Comparison of ENCODE assay signal across 10 cellular contexts in the genomic region with DNA sequence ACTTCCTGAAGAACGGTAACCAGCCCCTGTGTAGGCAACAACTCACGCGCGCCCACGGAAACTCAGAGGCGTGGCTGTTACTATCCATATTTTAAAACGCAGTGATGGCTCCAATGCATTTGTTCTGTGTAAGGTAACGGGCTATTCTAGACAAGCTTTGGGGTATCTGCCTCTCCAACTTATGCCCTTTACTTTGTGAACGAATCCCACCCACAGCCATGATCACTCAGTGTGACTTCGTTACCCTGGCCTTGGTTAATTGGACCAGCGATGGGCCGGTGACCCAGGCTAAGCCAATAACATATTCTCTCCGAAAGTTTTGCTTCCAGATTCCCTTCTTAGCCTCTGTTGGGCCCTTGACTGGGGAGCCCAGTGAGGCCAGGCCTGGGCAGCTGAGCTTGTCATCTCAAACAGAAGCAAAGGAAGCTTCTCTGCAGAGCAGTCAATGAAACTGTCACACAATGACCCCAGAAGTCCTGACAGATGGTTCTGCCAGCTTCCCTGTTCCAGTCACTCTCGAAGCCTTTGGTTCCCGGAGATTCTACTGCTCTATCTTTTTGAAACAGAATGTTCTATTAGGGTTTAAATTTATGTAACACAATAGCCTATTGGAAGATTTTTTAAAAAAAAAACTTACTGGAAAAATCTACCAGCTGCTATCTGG. TPM values are rescaled to one million over a fixed set of nuclear protein-coding genes. Genes with fewer than 3 reads are reported as not detected.
DNase-seq lines count a peak whose midpoint lies in the region; ATAC-seq and TF ChIP-seq lines count a peak whose summit lies in the region.
"Had no signal": no experiment of that assay in that cellular context is flagged by ENCODE, and none has a peak within 500 bp of the region (broad histone marks: within the 10 kb centered on the region; RNA-seq: fewer than 3 reads in every experiment).

No MANE protein-coding gene starts in this region.

- peak overlapping the region; percentile 90 for H2AK9ac ChIP-seq in IMR-90 (replicated peaks; ENCODE audit: low read depth, low read length, poor library complexity)

- peak overlapping the region; percentile 74 for H3K27ac ChIP-seq in IMR-90 (ENCODE audit: insufficient read depth, low read length)
- H3K27ac ChIP-seq in caudate nucleus (ENCODE audit: low read depth, low read length): peak overlapping the region; percentile 72
- H3K27ac ChIP-seq in lower lobe of right lung: peak overlapping the region; percentile 85
- H3K27ac ChIP-seq: KMS-11 had no signal

- peak overlapping the region; percentile 95 for H3K4ac ChIP-seq in IMR-90 (ENCODE audit: low read depth, low read length)

- no peaks in the 10 kb centered on the region for H3K36me3 Mint-ChIP-seq in stimulated activated naive B cell treated with anti-CD40 and anti-IgM and Interleukin-4, amounts not matched to agents 10 μg/mL and 1 μg/mL and 100 μg/mL, for 72 hours
- H3K36me3 Mint-ChIP-seq in activated CD8-positive, alpha-beta T cell treated with anti-CD3 and anti-CD28 coated beads, Interleukin-2, amount 10 ng/mL, durations not matched to agents 7 days and 5 days (ENCODE audit: low read depth): no peaks in the 10 kb centered on the region
- no peaks in the 10 kb centered on the region for H3K36me3 Mint-ChIP-seq in activated CD4-positive, alpha-beta T cell treated with anti-CD3 and anti-CD28 coated beads for 36 hours (ENCODE audit: low read depth)

- H4K91ac ChIP-seq in IMR-90 (ENCODE audit: insufficient read depth, low read depth, low read length): peak overlapping the region; percentile 84

- no peak for TF ChIP-seq RAD21 in IMR-90 (IDR thresholded peaks at IDR 0.05; ENCODE audit: low read length)

- H3K4me3 ChIP-seq in IMR-90 (ENCODE audit: insufficient read depth, low read depth, low read length) (no peak overlapping the region), lower lobe of right lung (peak overlapping the region; percentile 9)

- H3K4me1 ChIP-seq in IMR-90 (ENCODE audit: control insufficient read depth, insufficient read depth, low read length) (peaks cover 40% of the 10 kb centered on the region), lower lobe of right lung (peaks cover 52% of the 10 kb centered on the region)

- peak overlapping the region; percentile 90 for H4K5ac ChIP-seq in IMR-90 (ENCODE audit: low read depth, low read length)

- no peaks in the 10 kb centered on the region for H3K36me3 ChIP-seq in IMR-90 (ENCODE audit: control insufficient read depth, insufficient read depth, low read length)
- no peaks in the 10 kb centered on the region for H3K36me3 ChIP-seq in lower lobe of right lung

- ATAC-seq in IMR-90 (ENCODE audit: low read depth) (no peak), lower lobe of right lung (peak; percentile 4 to 28)
- no peak for ATAC-seq in stimulated activated naive B cell treated with anti-CD40 and anti-IgM and Interleukin-4, amounts not matched to agents 10 μg/mL and 1 μg/mL and 100 μg/mL, for 72 hours (replicated peaks)
- ATAC-seq in activated CD8-positive, alpha-beta T cell treated with anti-CD3 and anti-CD28 coated beads, Interleukin-2, amount 10 ng/mL, durations not matched to agents 7 days and 5 days: no peak
- ATAC-seq in activated CD4-positive, alpha-beta T cell treated with anti-CD3 and anti-CD28 coated beads for 36 hours: no peak

- H2BK5ac ChIP-seq in IMR-90 (ENCODE audit: low read depth, low read length, poor library complexity, severe bottlenecking): peak overlapping the region; percentile 86

- peak overlapping the region; percentile 26; the same call in 1 of the 2 replicates for H3K9ac ChIP-seq in IMR-90 (ENCODE audit: low read depth, low read length)
- H3K9ac ChIP-seq: KMS-11 had no signal

- DNase-seq in IMR-90: no peak
- peak in 1 of 61 donors; percentile 33 for DNase-seq in caudate nucleus (lab: John Stamatoyannopoulos, UW)
- no peak for DNase-seq in lower lobe of right lung
- DNase-seq in stimulated activated naive B cell treated with anti-CD40 and anti-IgM and Interleukin-4, amounts not matched to agents 10 μg/mL and 1 μg/mL and 100 μg/mL, for 72 hours: no peak
- DNase-seq in activated CD8-positive, alpha-beta T cell treated with anti-CD3 and anti-CD28 coated beads, Interleukin-2, amount 10 ng/mL, durations not matched to agents 7 days and 5 days: no peak
- no peak for DNase-seq in activated CD4-positive, alpha-beta T cell treated with anti-CD3 and anti-CD28 coated beads for 36 hours
- no peak for DNase-seq in NCI-H187 treated with DMSO at 0.1 percent for 48 hours (lab: John Stamatoyannopoulos, UW)
- DNase-seq in stimulated activated naive CD4-positive, alpha-beta T cell (lab: John Stamatoyannopoulos, UW): no peak

- in situ Hi-C loops in IMR-90 (cut with MboI; ENCODE audit: low sequenced_read_pairs): no loop called here

- dilution Hi-C loops in IMR-90 (cut with HindIII; ENCODE audit: low sequenced_read_pairs, unreplicated experiment): no loop called here

- no peak overlapping the region for H3K4me3 Mint-ChIP-seq in stimulated activated naive B cell treated with anti-CD40 and anti-IgM and Interleukin-4, amounts not matched to agents 10 μg/mL and 1 μg/mL and 100 μg/mL, for 72 hours
- no peak overlapping the region for H3K4me3 Mint-ChIP-seq in activated CD8-positive, alpha-beta T cell treated with anti-CD3 and anti-CD28 coated beads, Interleukin-2, amount 10 ng/mL, durations not matched to agents 7 days and 5 days
- H3K4me3 Mint-ChIP-seq in activated CD4-positive, alpha-beta T cell treated with anti-CD3 and anti-CD28 coated beads for 36 hours: no peak overlapping the region
- H3K4me3 Mint-ChIP-seq: dendritic cell treated with granulocyte-macrophage colony-stimulating factor and Interleukin-4, amounts not matched to agents 40 ng/mL and 50 ng/mL, for 4 days had no signal

- no TSS peak for BruUV-seq in IMR-90 (replicated peaks; lab: Mats Ljungman, UMichigan)

- H3K56ac ChIP-seq in IMR-90 (ENCODE audit: extremely low read depth, insufficient read depth, low read length): peak overlapping the region; percentile 56

- H2AK5ac ChIP-seq in IMR-90 (ENCODE audit: low read depth, low read length): peak overlapping the region; percentile 95

- H3K14ac ChIP-seq in IMR-90 (replicated peaks; ENCODE audit: low read depth, low read length): peak overlapping the region; percentile 89

- peak overlapping the region; percentile 73 for H3K27ac Mint-ChIP-seq in stimulated activated naive B cell treated with anti-CD40 and anti-IgM and Interleukin-4, amounts not matched to agents 10 μg/mL and 1 μg/mL and 100 μg/mL, for 72 hours
- H3K27ac Mint-ChIP-seq in activated CD8-positive, alpha-beta T cell treated with anti-CD3 and anti-CD28 coated beads, Interleukin-2, amount 10 ng/mL, durations not matched to agents 7 days and 5 days: no peak overlapping the region
- H3K27ac Mint-ChIP-seq in activated CD4-positive, alpha-beta T cell treated with anti-CD3 and anti-CD28 coated beads for 36 hours: no peak overlapping the region
- H3K27ac Mint-ChIP-seq: dendritic cell treated with granulocyte-macrophage colony-stimulating factor and Interleukin-4, amounts not matched to agents 40 ng/mL and 50 ng/mL, for 4 days had no signal

- H3K27me3 ChIP-seq in IMR-90 (ENCODE audit: control insufficient read depth, insufficient read depth, low read length) (no peaks in the 10 kb centered on the region), lower lobe of right lung (ENCODE audit: low read depth) (no peaks in the 10 kb centered on the region)

- CTCF ChIA-PET in IMR-90 (lab: Yijun Ruan, JAX): interaction anchor here (1.1 to 1.2 kb wide), 4 partner anchors 15 to 242 kb away, joined by 3 to 4 read pairs (median 4); a partner anchor contains a TSS
- CTCF ChIA-PET in activated CD8-positive, alpha-beta T cell treated with anti-CD3 and anti-CD28 coated beads, Interleukin-2, amount 10 ng/mL, durations not matched to agents 7 days and 5 days (lab: Charles Lee): no interaction called here
- CTCF ChIA-PET in activated CD4-positive, alpha-beta T cell treated with anti-CD3 and anti-CD28 coated beads for 36 hours (lab: Charles Lee): interaction anchor here (0.7 to 1.7 kb wide), 3 partner anchors 9 to 14 kb away, joined by 3 to 4 read pairs (median 3); no protein-coding TSS in a partner anchor

- H3K9me3 Mint-ChIP-seq in stimulated activated naive B cell treated with anti-CD40 and anti-IgM and Interleukin-4, amounts not matched to agents 10 μg/mL and 1 μg/mL and 100 μg/mL, for 72 hours: no peaks in the 10 kb centered on the region
- no peaks in the 10 kb centered on the region for H3K9me3 Mint-ChIP-seq in activated CD8-positive, alpha-beta T cell treated with anti-CD3 and anti-CD28 coated beads, Interleukin-2, amount 10 ng/mL, durations not matched to agents 7 days and 5 days (ENCODE audit: insufficient read depth)
- no peaks in the 10 kb centered on the region for H3K9me3 Mint-ChIP-seq in activated CD4-positive, alpha-beta T cell treated with anti-CD3 and anti-CD28 coated beads for 36 hours (ENCODE audit: low read depth)
- H3K9me3 Mint-ChIP-seq: dendritic cell treated with granulocyte-macrophage colony-stimulating factor and Interleukin-4, amounts not matched to agents 40 ng/mL and 50 ng/mL, for 4 days had no signal

- intact Hi-C loops in IMR-90 (cut with micrococcal nuclease): loop anchor here (2.0 kb wide), 1 partner anchor 32 kb away; no protein-coding TSS in a partner anchor
- intact Hi-C loops in lower lobe of right lung (cut with DNase I): no loop called here
- intact Hi-C loops in activated CD4-positive, alpha-beta T cell treated with anti-CD3 and anti-CD28 coated beads for 36 hours (cut with DNase I, micrococcal nuclease): no loop called here

- peak overlapping the region; percentile 30 to 88 for H4K8ac ChIP-seq in IMR-90 (ENCODE audit: low read depth in 2 of 2, low read length in 2 of 2)

- H3K4me1 Mint-ChIP-seq in stimulated activated naive B cell treated with anti-CD40 and anti-IgM and Interleukin-4, amounts not matched to agents 10 μg/mL and 1 μg/mL and 100 μg/mL, for 72 hours: peaks cover 27 to 48% of the 10 kb centered on the region in 2 donors
- no peaks in the 10 kb centered on the region for H3K4me1 Mint-ChIP-seq in activated CD8-positive, alpha-beta T cell treated with anti-CD3 and anti-CD28 coated beads, Interleukin-2, amount 10 ng/mL, durations not matched to agents 7 days and 5 days (ENCODE audit: low read depth)
- no peaks in the 10 kb centered on the region for H3K4me1 Mint-ChIP-seq in activated CD4-positive, alpha-beta T cell treated with anti-CD3 and anti-CD28 coated beads for 36 hours

- H2BK120ac ChIP-seq in IMR-90 (ENCODE audit: low read depth, low read length): peak overlapping the region; percentile 96

- H3K27me3 Mint-ChIP-seq in stimulated activated naive B cell treated with anti-CD40 and anti-IgM and Interleukin-4, amounts not matched to agents 10 μg/mL and 1 μg/mL and 100 μg/mL, for 72 hours: no peaks in the 10 kb centered on the region
- no peaks in the 10 kb centered on the region for H3K27me3 Mint-ChIP-seq in activated CD8-positive, alpha-beta T cell treated with anti-CD3 and anti-CD28 coated beads, Interleukin-2, amount 10 ng/mL, durations not matched to agents 7 days and 5 days (ENCODE audit: low read depth)
- no peaks in the 10 kb centered on the region for H3K27me3 Mint-ChIP-seq in activated CD4-positive, alpha-beta T cell treated with anti-CD3 and anti-CD28 coated beads for 36 hours
- H3K27me3 Mint-ChIP-seq: dendritic cell treated with granulocyte-macrophage colony-stimulating factor and Interleukin-4, amounts not matched to agents 40 ng/mL and 50 ng/mL, for 4 days had no signal

- POLR2A ChIA-PET in IMR-90 (lab: Charles Lee; ENCODE audit: unreplicated experiment): interaction anchor here (0.7 to 1.0 kb wide), 3 partner anchors 13 to 192 kb away, joined by 3 to 4 read pairs (median 3); a partner anchor contains a TSS
- POLR2A ChIA-PET in activated CD8-positive, alpha-beta T cell treated with anti-CD3 and anti-CD28 coated beads, Interleukin-2, amount 10 ng/mL, durations not matched to agents 7 days and 5 days (lab: Charles Lee): no interaction called here
- POLR2A ChIA-PET in activated CD4-positive, alpha-beta T cell treated with anti-CD3 and anti-CD28 coated beads for 36 hours (lab: Charles Lee): no interaction called here

- TF ChIP-seq CTCF in IMR-90 (conservative IDR thresholded peaks at IDR 0.05; ENCODE audit: low read depth, low read length) (no peak), lower lobe of right lung (IDR thresholded peaks at IDR 0.05) (no peak)

- H3K18ac ChIP-seq in IMR-90 (ENCODE audit: low read depth, low read length): peak overlapping the region; percentile 86

- peaks cover 36% of the 10 kb centered on the region for H3K9me1 ChIP-seq in IMR-90 (ENCODE audit: insufficient read depth, low read length)

- H3K79me1 ChIP-seq in IMR-90 (ENCODE audit: low read depth in 1 of 2, low read length in 2 of 2): peaks cover 0 to 31% of the 10 kb centered on the region in 2 experiments; a peak in 1 of 4 replicates

- peak overlapping the region; percentile 82; the same call in 2 of the 3 replicates for H2BK15ac ChIP-seq in IMR-90 (ENCODE audit: low read depth, low read length)

- H3K9me3 ChIP-seq in IMR-90 (ENCODE audit: control insufficient read depth, insufficient read depth, low read length) (no peaks in the 10 kb centered on the region), lower lobe of right lung (no peaks in the 10 kb centered on the region)

- TF ChIP-seq POLR2A in IMR-90 (IDR thresholded peaks at IDR 0.05; ENCODE audit: low read depth, low read length): no peak

- peak overlapping the region; percentile 73 for H3K23ac ChIP-seq in IMR-90 (ENCODE audit: low read depth, low read length)

- H3K4me2 ChIP-seq in IMR-90 (ENCODE audit: low read depth, low read length): peak overlapping the region; percentile 3
- H3K4me2 ChIP-seq: KMS-11 had no signal

- H2BK20ac ChIP-seq in IMR-90 (ENCODE audit: low read depth, low read length): peak overlapping the region; percentile 88

- no peaks in the 10 kb centered on the region for H4K20me1 ChIP-seq in IMR-90 (ENCODE audit: insufficient read depth, low read length)

- H2AFZ ChIP-seq in IMR-90 (replicated peaks; ENCODE audit: low read length, poor library complexity): peak overlapping the region; percentile 91

- WGBS in IMR-90 (ENCODE audit: extremely low coverage in 2 of 2, insufficient read length in 1 of 2), 2 experiments: 80% methylated on average over 1 of the region's 15 CpGs; no CpG with 5 or more reads in 1 of the 2 experiments

RNA-seq across cellular contexts. Expression of a gene that starts 30.7 kb away (rescaled TPM):
- total RNA-seq in IMR-90 (2012; rRNA removed) (28.3 and 59.7 TPM in 2 replicates), lower lobe of right lung (54.3 TPM)
- polyA plus RNA-seq in IMR-90 (2012; rRNA removed): 7.1 and 9.0 TPM in 2 replicates
- 1.2 and 1.8 TPM in 2 replicates for polyA plus RNA-seq in IMR-90 (2012; cell fraction: cytosol; rRNA removed)
- polyA plus RNA-seq in IMR-90 (2012; cell fraction: nucleus; rRNA removed; ENCODE audit: low replicate concordance): 1.1 and 6.1 TPM in 2 replicates
- 10 to 100 TPM; 14.0 to 14.6 TPM for total RNA-seq in activated CD8-positive, alpha-beta T cell treated with anti-CD3 and anti-CD28 coated beads, Interleukin-2, amount 10 ng/mL, durations not matched to agents 7 days and 5 days
- total RNA-seq in activated CD4-positive, alpha-beta T cell treated with anti-CD3 and anti-CD28 coated beads for 36 hours: 10 to 100 TPM; 14.4 to 16.7 TPM

Comparison
In these comparisons a context has a peak if more than half of its experiments do, and no peak if none do; other contexts are left out.
1. ATAC-seq: peak in lower lobe of right lung (2 of 2); none in IMR-90 (single experiment), stimulated activated naive B cell treated with anti-CD40 and anti-IgM and Interleukin-4, amounts not matched to agents 10 μg/mL and 1 μg/mL and 100 μg/mL, for 72 hours (0 of 2), activated CD8-positive, alpha-beta T cell treated with anti-CD3 and anti-CD28 coated beads, Interleukin-2, amount 10 ng/mL, durations not matched to agents 7 days and 5 days (single experiment) and activated CD4-positive, alpha-beta T cell treated with anti-CD3 and anti-CD28 coated beads for 36 hours (single experiment).
2. Peak in every context shown above with its lines, with median percentiles within 50 percentile points of each other: H3K27ac ChIP-seq.